Comparison of ENCODE assay signal across 27 cellular contexts in genomic region chr7:48078470-48078869, GRCh38. TPM values are rescaled to one million over a fixed set of nuclear protein-coding genes. Genes with fewer than 3 reads are reported as not detected.
DNase-seq lines count a peak whose midpoint lies in the region; ATAC-seq, FAIRE-seq and TF ChIP-seq lines count a peak whose summit lies in the region.
"Had no signal": no experiment of that assay in that cellular context is flagged by ENCODE, and none has a peak within 500 bp of the region (broad histone marks: within the 10 kb centered on the region; RNA-seq: fewer than 3 reads in every experiment).

No MANE protein-coding gene starts in this region.

- H3K36me3 Mint-ChIP-seq in CD14-positive monocyte = peaks cover 0 to 2% of the 10 kb centered on the region in 2 donors
- H3K36me3 Mint-ChIP-seq: mesothelial cell of epicardium, WTC11 had no signal

- TF ChIP-seq CTCF in CD14-positive monocyte (IDR thresholded peaks at IDR 0.05) (no peak), LNCaP clone FGC (IDR thresholded peaks at IDR 0.05; ENCODE audit: control insufficient read depth, extremely low read depth, insufficient read depth) (no peak), RWPE1 (conservative IDR thresholded peaks at IDR 0.05; ENCODE audit: low read depth) (no peak), right atrium auricular region (IDR thresholded peaks at IDR 0.05) (no peak)

- H3K4me3 Mint-ChIP-seq in CD14-positive monocyte = no peak overlapping the region
- H3K4me3 Mint-ChIP-seq: activated naive CD8-positive, alpha-beta T cell treated with anti-CD3 and anti-CD28 coated beads, Interleukin-2, amount 10 ng/mL, durations not matched to agents 7 days and 5 days; activated T-helper 17 cell treated with anti-CD3 and anti-CD28 coated beads, Interleukin-2, amount 50 U/mL, for 72 hours; H9; mesothelial cell of epicardium; nephron; WTC11 had no signal

- peak overlapping the region in 6 of 7 donors; percentile 43 to 85 (median 80) for H3K27ac Mint-ChIP-seq in CD14-positive monocyte
- H3K27ac Mint-ChIP-seq: activated naive CD8-positive, alpha-beta T cell treated with anti-CD3 and anti-CD28 coated beads, Interleukin-2, amount 10 ng/mL, durations not matched to agents 7 days and 5 days; activated T-helper 17 cell treated with anti-CD3 and anti-CD28 coated beads, Interleukin-2, amount 50 U/mL, for 72 hours; H9; mesothelial cell of epicardium; nephron; WTC11 had no signal

- intact Hi-C loops in CD14-positive monocyte (cut with micrococcal nuclease) = no loop called here
- intact Hi-C loops in left colon (cut with DNase I, micrococcal nuclease) = no loop called here

- no peaks in the 10 kb centered on the region for H3K9me3 Mint-ChIP-seq in CD14-positive monocyte
- H3K9me3 Mint-ChIP-seq: activated naive CD8-positive, alpha-beta T cell treated with anti-CD3 and anti-CD28 coated beads, Interleukin-2, amount 10 ng/mL, durations not matched to agents 7 days and 5 days; activated T-helper 17 cell treated with anti-CD3 and anti-CD28 coated beads, Interleukin-2, amount 50 U/mL, for 72 hours; H9; mesothelial cell of epicardium; nephron had no signal

- peaks cover 30% of the 10 kb centered on the region for H3K4me1 Mint-ChIP-seq in CD14-positive monocyte
- H3K4me1 Mint-ChIP-seq: mesothelial cell of epicardium, nephron had no signal

- H3K4me1 ChIP-seq in right atrium auricular region = peaks cover 0 to 8% of the 10 kb centered on the region in 2 donors
- H3K4me1 ChIP-seq: pancreas, sigmoid colon had no signal

- no peaks in the 10 kb centered on the region for H3K9me3 ChIP-seq in right atrium auricular region
- H3K9me3 ChIP-seq: pancreas, sigmoid colon had no signal

- CTCF ChIA-PET in RWPE1 (lab: Yijun Ruan, JAX) = no interaction called here

- H3K27ac ChIP-seq in RWPE1 (peak overlapping the region; percentile 25; the same call in 1 of the 2 replicates), right atrium auricular region (no peak overlapping the region)
- H3K27ac ChIP-seq: C4-2B, pancreas, sigmoid colon had no signal

- H3K27me3 ChIP-seq in right atrium auricular region = no peaks in the 10 kb centered on the region
- H3K27me3 ChIP-seq: pancreas, sigmoid colon had no signal

- H3K36me3 ChIP-seq in right atrium auricular region = no peaks in the 10 kb centered on the region
- H3K36me3 ChIP-seq: pancreas, sigmoid colon had no signal

- no peak for FAIRE-seq in GM19239 (lab: Jason Lieb, UNC)
- FAIRE-seq: pancreas had no signal

- DNase-seq in CD14-positive monocyte (ENCODE audit: low spot score) = no peak
- DNase-seq in LNCaP clone FGC (ENCODE audit: low read depth) = peak; percentile 53
- DNase-seq in RWPE1 (ENCODE audit: low spot score) = no peak
- DNase-seq in left colon = no peak
- no peak for DNase-seq in GM19239 (ENCODE audit: insufficient read length, low spot score)
- no peak for DNase-seq in globus pallidus (ENCODE audit: low spot score)
- DNase-seq in NCI-H2171 treated with DMSO at 0.1 percent for 48 hours (lab: John Stamatoyannopoulos, UW) = no peak
- DNase-seq in right atrium auricular region (ENCODE audit: low spot score) = no peak
- DNase-seq: activated naive CD8-positive, alpha-beta T cell treated with anti-CD3 and anti-CD28 coated beads, Interleukin-2, amount 10 ng/mL, durations not matched to agents 7 days and 5 days; GF-D8; H9; head of caudate nucleus; KG1; NCI-H1694 treated with DMSO at 0.1 percent for 48 hours; NCI-H510A; pancreas; sigmoid colon; substantia nigra had no signal

- POLR2A ChIA-PET in RWPE1 (lab: Yijun Ruan, JAX; ENCODE audit: low non-redundant PET) = no interaction called here

- no peak overlapping the region for H3K4me3 ChIP-seq in LNCaP clone FGC (ENCODE audit: low read depth, low read length)
- H3K4me3 ChIP-seq in right atrium auricular region = no peak overlapping the region
- H3K4me3 ChIP-seq: pancreas, sigmoid colon had no signal

- ATAC-seq in left colon = peak; percentile 89
- ATAC-seq: activated T-helper 17 cell treated with anti-CD3 and anti-CD28 coated beads, Interleukin-2, amount 50 U/mL, for 72 hours; left lobe of liver; pancreas; WTC11 had no signal

- H3K27me3 Mint-ChIP-seq in CD14-positive monocyte (ENCODE audit: low read depth in 3 of 3) = peaks cover 0 to 2% (median 0%) of the 10 kb centered on the region in 3 donors
- H3K27me3 Mint-ChIP-seq: activated T-helper 17 cell treated with anti-CD3 and anti-CD28 coated beads, Interleukin-2, amount 50 U/mL, for 72 hours had no signal

RNA-seq across cellular contexts. Expression of gene UPP1, which starts 10.6 kb away (rescaled TPM):
- 100 to 1,000 TPM; 109 to 129 TPM for polyA plus RNA-seq in CD14-positive monocyte
- total RNA-seq in left colon (10 to 100 TPM; 45.6 to 54.2 TPM), right atrium auricular region (10 to 100 TPM; 11.1 to 11.2 TPM)

RNA-seq across cellular contexts. Expression of gene C7orf57, which starts 43.1 kb away (rescaled TPM):
- not detected for polyA plus RNA-seq in CD14-positive monocyte
- total RNA-seq in left colon (not detected), right atrium auricular region (not detected)
- total RNA-seq: fibroblast of lung, H9, HT1080, left lobe of liver, mesothelial cell of epicardium, pancreas, sigmoid colon had no signal
- polyA plus RNA-seq: fibroblast of lung, pancreas, sigmoid colon, urinary bladder had no signal

RNA-seq across cellular contexts. Expression of gene SUN3, which starts 49.6 kb away (rescaled TPM):
- polyA plus RNA-seq in CD14-positive monocyte = not detected
- not detected for total RNA-seq in left colon
- not detected for total RNA-seq in right atrium auricular region
- total RNA-seq: activated naive CD8-positive, alpha-beta T cell treated with anti-CD3 and anti-CD28 coated beads, Interleukin-2, amount 10 ng/mL, durations not matched to agents 7 days and 5 days; fibroblast of lung; H9; HT1080; left lobe of liver; mesothelial cell of epicardium; pancreas; sigmoid colon; urinary bladder; WTC11 had no signal
- polyA plus RNA-seq: fibroblast of lung, pancreas, urinary bladder had no signal
